Comparison of ENCODE assay signal across 9 cellular contexts in the genomic region with DNA sequence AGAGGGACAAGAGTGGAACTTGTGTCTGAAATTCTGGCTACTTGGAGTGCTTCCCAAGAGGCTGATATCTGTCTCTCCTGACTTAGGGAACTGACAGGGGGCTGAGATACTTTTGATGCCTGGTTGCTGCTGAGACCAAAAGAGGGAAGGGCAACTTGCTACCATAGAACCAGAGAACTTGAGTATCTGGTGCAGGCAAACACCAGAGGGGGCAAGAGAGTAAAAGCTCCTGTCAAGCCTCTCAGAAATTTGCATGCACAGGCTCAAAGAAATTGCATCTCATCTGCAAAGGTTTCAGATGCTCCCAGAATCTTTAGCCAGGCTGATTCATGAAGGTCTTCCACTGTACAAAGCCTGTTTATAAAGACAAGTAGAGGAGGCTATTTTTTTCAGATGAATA.
DNase-seq lines count a peak whose midpoint lies in the region; ATAC-seq and TF ChIP-seq lines count a peak whose summit lies in the region.
"Had no signal": no experiment of that assay in that cellular context is flagged by ENCODE, and none has a peak within 500 bp of the region (broad histone marks: within the 10 kb centered on the region; RNA-seq: fewer than 3 reads in every experiment).

No MANE protein-coding gene starts in this region.

- H2BK12ac ChIP-seq in trophoblast cell (ENCODE audit: low read length): no peak overlapping the region

- no peak overlapping the region for H3K4me3 Mint-ChIP-seq in endothelial cell (ENCODE audit: unreplicated experiment)
- H3K4me3 Mint-ChIP-seq in activated T-helper 1 cell treated with anti-CD3 and anti-CD28 coated beads, Interleukin-12 subunit alpha, Interleukin-12 subunit beta, Interleukin-2, Interleukin-4 antibody, amounts not matched to agents 30 ng/mL and 10 ng/mL and 1 ng/mL, durations not matched to agents 14 hours and 24 hours and 36 hours: no peak overlapping the region

- H3K27ac ChIP-seq in trophoblast cell (ENCODE audit: low read depth, low read length): no peak overlapping the region
- H3K27ac ChIP-seq: prostate gland had no signal

- no peak overlapping the region for H3K18ac ChIP-seq in trophoblast cell (ENCODE audit: low read length)

- intact Hi-C loops in activated T-helper 1 cell treated with anti-CD3 and anti-CD28 coated beads, Interleukin-12 subunit alpha, Interleukin-12 subunit beta, Interleukin-2, Interleukin-4 antibody, amounts not matched to agents 30 ng/mL and 10 ng/mL and 1 ng/mL, durations not matched to agents 14 hours and 24 hours and 36 hours (cut with micrococcal nuclease): no loop called here

- no peak overlapping the region for H4K91ac ChIP-seq in trophoblast cell (ENCODE audit: low read depth, low read length)

- no peaks in the 10 kb centered on the region for H3K27me3 ChIP-seq in trophoblast cell (ENCODE audit: insufficient read depth, low read length)

- H3K27ac Mint-ChIP-seq in endothelial cell (ENCODE audit: unreplicated experiment): no peak overlapping the region
- H3K27ac Mint-ChIP-seq in activated T-helper 1 cell treated with anti-CD3 and anti-CD28 coated beads, Interleukin-12 subunit alpha, Interleukin-12 subunit beta, Interleukin-2, Interleukin-4 antibody, amounts not matched to agents 30 ng/mL and 10 ng/mL and 1 ng/mL, durations not matched to agents 14 hours and 24 hours and 36 hours: no peak overlapping the region

- DNase-seq in NCI-H1417 (lab: John Stamatoyannopoulos, UW): peak in 2 of 3 experiments; percentile 6 to 30
- no peak for DNase-seq in NCI-H1417 treated with DMSO at 0.1 percent for 48 hours (lab: John Stamatoyannopoulos, UW)
- DNase-seq in OCI-M1 (lab: John Stamatoyannopoulos, UW): peak; percentile 84
- DNase-seq in endothelial cell (ENCODE audit: low spot score): peak; percentile 36
- DNase-seq in trophoblast cell: peak in 1 of 2 donors; percentile 2
- no peak for DNase-seq in retina
- no peak for DNase-seq in activated T-helper 1 cell treated with anti-CD3 and anti-CD28 coated beads, Interleukin-12 subunit alpha, Interleukin-12 subunit beta, Interleukin-2, Interleukin-4 antibody, amounts not matched to agents 30 ng/mL and 10 ng/mL and 1 ng/mL, durations not matched to agents 14 hours and 24 hours and 36 hours (ENCODE audit: low spot score)

- H2AK5ac ChIP-seq in trophoblast cell (ENCODE audit: low read length): no peak overlapping the region

- no peaks in the 10 kb centered on the region for H3K9me3 ChIP-seq in trophoblast cell (ENCODE audit: insufficient read depth, low read depth, low read length)
- H3K9me3 ChIP-seq: prostate gland had no signal

- no peak overlapping the region for H2AFZ ChIP-seq in trophoblast cell (ENCODE audit: insufficient read depth, low read length, poor library complexity)

- H3K14ac ChIP-seq in trophoblast cell (ENCODE audit: low read length): no peak overlapping the region

- no peak overlapping the region for H4K12ac ChIP-seq in trophoblast cell (ENCODE audit: low read depth, low read length)

- no peaks in the 10 kb centered on the region for H3K79me2 ChIP-seq in trophoblast cell (ENCODE audit: control insufficient read depth, insufficient read depth, low read length, poor library complexity)

- peak overlapping the region; percentile 31 for H3K23ac ChIP-seq in trophoblast cell (ENCODE audit: low read length)

- peak; percentile 52 for TF ChIP-seq CTCF in endothelial cell (IDR thresholded peaks at IDR 0.05; ENCODE audit: unreplicated experiment)

- no peak overlapping the region for H3K9ac ChIP-seq in trophoblast cell (ENCODE audit: low read length)

- peaks cover 3% of the 10 kb centered on the region for H3K4me1 Mint-ChIP-seq in endothelial cell (ENCODE audit: unreplicated experiment)
- H3K4me1 Mint-ChIP-seq in activated T-helper 1 cell treated with anti-CD3 and anti-CD28 coated beads, Interleukin-12 subunit alpha, Interleukin-12 subunit beta, Interleukin-2, Interleukin-4 antibody, amounts not matched to agents 30 ng/mL and 10 ng/mL and 1 ng/mL, durations not matched to agents 14 hours and 24 hours and 36 hours (ENCODE audit: low read depth): no peaks in the 10 kb centered on the region

- H3K36me3 Mint-ChIP-seq in endothelial cell (ENCODE audit: low read depth, unreplicated experiment): no peaks in the 10 kb centered on the region
- H3K36me3 Mint-ChIP-seq in activated T-helper 1 cell treated with anti-CD3 and anti-CD28 coated beads, Interleukin-12 subunit alpha, Interleukin-12 subunit beta, Interleukin-2, Interleukin-4 antibody, amounts not matched to agents 30 ng/mL and 10 ng/mL and 1 ng/mL, durations not matched to agents 14 hours and 24 hours and 36 hours (ENCODE audit: low read depth): no peaks in the 10 kb centered on the region

- H2BK120ac ChIP-seq in trophoblast cell (ENCODE audit: insufficient read depth, low read length, poor library complexity): no peak overlapping the region

- H3K4me3 ChIP-seq in trophoblast cell (ENCODE audit: low read depth, low read length): no peak overlapping the region
- H3K4me3 ChIP-seq: prostate gland had no signal

- no peak overlapping the region for H4K8ac ChIP-seq in trophoblast cell (ENCODE audit: low read depth, low read length)

- H3K4me2 ChIP-seq in trophoblast cell (ENCODE audit: low read length): no peak overlapping the region

- H3K4me1 ChIP-seq in trophoblast cell (ENCODE audit: control insufficient read depth in 1 of 2, insufficient read depth in 2 of 2, low read length in 2 of 2): no peaks in the 10 kb centered on the region
- H3K4me1 ChIP-seq: prostate gland had no signal

- H2BK5ac ChIP-seq in trophoblast cell (ENCODE audit: low read depth, low read length, poor library complexity): no peak overlapping the region

- H3K9me3 Mint-ChIP-seq in endothelial cell (ENCODE audit: unreplicated experiment): no peaks in the 10 kb centered on the region
- H3K9me3 Mint-ChIP-seq in activated T-helper 1 cell treated with anti-CD3 and anti-CD28 coated beads, Interleukin-12 subunit alpha, Interleukin-12 subunit beta, Interleukin-2, Interleukin-4 antibody, amounts not matched to agents 30 ng/mL and 10 ng/mL and 1 ng/mL, durations not matched to agents 14 hours and 24 hours and 36 hours: peaks cover 16% of the 10 kb centered on the region

- H3K79me1 ChIP-seq in trophoblast cell (ENCODE audit: low read length): no peaks in the 10 kb centered on the region

- no peak overlapping the region for H3K4ac ChIP-seq in trophoblast cell (ENCODE audit: low read depth, low read length)

- no peaks in the 10 kb centered on the region for H3K36me3 ChIP-seq in trophoblast cell (ENCODE audit: control insufficient read depth in 1 of 2, insufficient read depth in 2 of 2, low read length in 2 of 2)
- H3K36me3 ChIP-seq: prostate gland had no signal

- no peaks in the 10 kb centered on the region for H3K27me3 Mint-ChIP-seq in endothelial cell (ENCODE audit: unreplicated experiment)
- no peaks in the 10 kb centered on the region for H3K27me3 Mint-ChIP-seq in activated T-helper 1 cell treated with anti-CD3 and anti-CD28 coated beads, Interleukin-12 subunit alpha, Interleukin-12 subunit beta, Interleukin-2, Interleukin-4 antibody, amounts not matched to agents 30 ng/mL and 10 ng/mL and 1 ng/mL, durations not matched to agents 14 hours and 24 hours and 36 hours (ENCODE audit: insufficient read depth)

- ATAC-seq in HG03342 (IDR thresholded peaks at IDR 0.05; ENCODE audit: unreplicated experiment): no peak

Comparison
In these comparisons a context has a peak if more than half of its experiments do, and no peak if none do; other contexts are left out.
1. DNase-seq: peak in NCI-H1417 (2 of 3), OCI-M1 (single experiment) and endothelial cell (single experiment); none in NCI-H1417 treated with DMSO at 0.1 percent for 48 hours (single experiment), retina (single experiment) and activated T-helper 1 cell treated with anti-CD3 and anti-CD28 coated beads, Interleukin-12 subunit alpha, Interleukin-12 subunit beta, Interleukin-2, Interleukin-4 antibody, amounts not matched to agents 30 ng/mL and 10 ng/mL and 1 ng/mL, durations not matched to agents 14 hours and 24 hours and 36 hours (single experiment).